23 cellular contexts compared by ENCODE assay signal in genomic region chr15:75832114-75832513, GRCh38.
"Had no signal": no experiment of that assay in that cellular context is flagged by ENCODE, and none has a peak within 500 bp of the region (broad histone marks: within the 10 kb centered on the region; RNA-seq: fewer than 3 reads in every experiment).

No MANE protein-coding gene starts in this region.

- DNase-seq: activated CD4-positive, alpha-beta memory T cell treated with anti-CD3 and anti-CD28 coated beads, Interleukin-2, amount 10 ng/mL, durations not matched to agents 7 days and 5 days; activated CD4-positive, alpha-beta T cell treated with anti-CD3 and anti-CD28 coated beads for 36 hours; activated CD8-positive, alpha-beta memory T cell treated with anti-CD3 and anti-CD28 coated beads, Interleukin-2, amount 10 ng/mL, durations not matched to agents 7 days and 5 days; activated naive CD4-positive, alpha-beta T cell treated with anti-CD3 and anti-CD28 coated beads for 36 hours; activated naive CD8-positive, alpha-beta T cell treated with anti-CD3 and anti-CD28 coated beads, Interleukin-2, amount 50 U/mL, for 24 hours; aorta; brain microvascular endothelial cell; cerebellar nuclear complex; effector CD4-positive, alpha-beta T cell; heart left ventricle; kidney glomerular epithelial cell; left ventricle myocardium superior; mucosa of descending colon; naive thymus-derived CD4-positive, alpha-beta T cell; nucleus accumbens; retina; spleen; stimulated activated naive B cell treated with anti-CD40 and anti-IgM and Interleukin-4, amounts not matched to agents 10 μg/mL and 1 μg/mL and 100 μg/mL, for 72 hours had no signal

- H3K27ac ChIP-seq: brain microvascular endothelial cell, gastroesophageal sphincter, heart left ventricle, spleen, thoracic aorta had no signal

- ATAC-seq: activated CD4-positive, alpha-beta T cell treated with anti-CD3 and anti-CD28 coated beads for 36 hours; activated CD8-positive, alpha-beta memory T cell treated with anti-CD3 and anti-CD28 coated beads, Interleukin-2, amount 10 ng/mL, durations not matched to agents 7 days and 5 days; activated naive CD8-positive, alpha-beta T cell treated with anti-CD3 and anti-CD28 coated beads, Interleukin-2, amount 50 U/mL, for 24 hours; gastroesophageal sphincter; heart left ventricle; left ventricle myocardium superior; mucosa of descending colon; naive thymus-derived CD4-positive, alpha-beta T cell; stimulated activated naive B cell treated with anti-CD40 and anti-IgM and Interleukin-4, amounts not matched to agents 10 μg/mL and 1 μg/mL and 100 μg/mL, for 72 hours had no signal

- H3K27me3 ChIP-seq: brain microvascular endothelial cell, heart left ventricle, spleen had no signal

- H3K9me3 ChIP-seq: gastroesophageal sphincter, heart left ventricle, mucosa of descending colon, spleen, thoracic aorta had no signal

- H3K36me3 Mint-ChIP-seq: activated CD8-positive, alpha-beta memory T cell treated with anti-CD3 and anti-CD28 coated beads, Interleukin-2, amount 10 ng/mL, durations not matched to agents 7 days and 5 days; memory B cell; WTC11 had no signal

- H3K4me1 Mint-ChIP-seq: activated CD4-positive, alpha-beta T cell treated with anti-CD3 and anti-CD28 coated beads for 36 hours; activated naive CD8-positive, alpha-beta T cell treated with anti-CD3 and anti-CD28 coated beads, Interleukin-2, amount 50 U/mL, for 24 hours; memory B cell; stimulated activated naive B cell treated with anti-CD40 and anti-IgM and Interleukin-4, amounts not matched to agents 10 μg/mL and 1 μg/mL and 100 μg/mL, for 72 hours had no signal

- H3K4me3 ChIP-seq: gastroesophageal sphincter, heart left ventricle, mucosa of descending colon, spleen, thoracic aorta had no signal

- H3K4me3 Mint-ChIP-seq: activated CD4-positive, alpha-beta memory T cell treated with anti-CD3 and anti-CD28 coated beads, Interleukin-2, amount 10 ng/mL, durations not matched to agents 7 days and 5 days; activated CD4-positive, alpha-beta T cell treated with anti-CD3 and anti-CD28 coated beads for 36 hours; activated CD8-positive, alpha-beta memory T cell treated with anti-CD3 and anti-CD28 coated beads, Interleukin-2, amount 10 ng/mL, durations not matched to agents 7 days and 5 days; activated naive CD4-positive, alpha-beta T cell treated with anti-CD3 and anti-CD28 coated beads for 36 hours; activated naive CD8-positive, alpha-beta T cell treated with anti-CD3 and anti-CD28 coated beads, Interleukin-2, amount 50 U/mL, for 24 hours; memory B cell; naive thymus-derived CD4-positive, alpha-beta T cell; stimulated activated naive B cell treated with anti-CD40 and anti-IgM and Interleukin-4, amounts not matched to agents 10 μg/mL and 1 μg/mL and 100 μg/mL, for 72 hours; WTC11 had no signal

- H3K9me3 Mint-ChIP-seq: activated CD4-positive, alpha-beta memory T cell treated with anti-CD3 and anti-CD28 coated beads, Interleukin-2, amount 10 ng/mL, durations not matched to agents 7 days and 5 days; activated naive CD4-positive, alpha-beta T cell treated with anti-CD3 and anti-CD28 coated beads for 36 hours; activated naive CD8-positive, alpha-beta T cell treated with anti-CD3 and anti-CD28 coated beads, Interleukin-2, amount 50 U/mL, for 24 hours; activated T-helper 2 cell treated with anti-CD3 and anti-CD28 coated beads, Interferon-gamma antibody, Interleukin-2, Interleukin-4, amounts not matched to agents 10 μg/mL and 5 μg/mL and 100 μg/mL, durations not matched to agents 14 hours and 24 hours and 36 hours; memory B cell; stimulated activated naive B cell treated with anti-CD40 and anti-IgM and Interleukin-4, amounts not matched to agents 10 μg/mL and 1 μg/mL and 100 μg/mL, for 72 hours; WTC11 had no signal

- H3K36me3 ChIP-seq: brain microvascular endothelial cell, gastroesophageal sphincter, heart left ventricle, spleen, thoracic aorta had no signal

- H3K27ac Mint-ChIP-seq: activated CD4-positive, alpha-beta memory T cell treated with anti-CD3 and anti-CD28 coated beads, Interleukin-2, amount 10 ng/mL, durations not matched to agents 7 days and 5 days; activated CD4-positive, alpha-beta T cell treated with anti-CD3 and anti-CD28 coated beads for 36 hours; activated CD8-positive, alpha-beta memory T cell treated with anti-CD3 and anti-CD28 coated beads, Interleukin-2, amount 10 ng/mL, durations not matched to agents 7 days and 5 days; activated naive CD4-positive, alpha-beta T cell treated with anti-CD3 and anti-CD28 coated beads for 36 hours; activated naive CD8-positive, alpha-beta T cell treated with anti-CD3 and anti-CD28 coated beads, Interleukin-2, amount 50 U/mL, for 24 hours; activated T-helper 2 cell treated with anti-CD3 and anti-CD28 coated beads, Interferon-gamma antibody, Interleukin-2, Interleukin-4, amounts not matched to agents 10 μg/mL and 5 μg/mL and 100 μg/mL, durations not matched to agents 14 hours and 24 hours and 36 hours; memory B cell; stimulated activated naive B cell treated with anti-CD40 and anti-IgM and Interleukin-4, amounts not matched to agents 10 μg/mL and 1 μg/mL and 100 μg/mL, for 72 hours; WTC11 had no signal

- H3K27me3 Mint-ChIP-seq: activated naive CD8-positive, alpha-beta T cell treated with anti-CD3 and anti-CD28 coated beads, Interleukin-2, amount 50 U/mL, for 24 hours had no signal
